In genomic region chr9:68981825-68982224, GRCh38 we compare ENCODE assay signal across 10 cellular contexts. TPM values are rescaled to one million over a fixed set of nuclear protein-coding genes. Genes with fewer than 3 reads are reported as not detected.
DNase-seq lines count a peak whose midpoint lies in the region; ATAC-seq and TF ChIP-seq lines count a peak whose summit lies in the region.
"Had no signal": no experiment of that assay in that cellular context is flagged by ENCODE, and none has a peak within 500 bp of the region (broad histone marks: within the 10 kb centered on the region; RNA-seq: fewer than 3 reads in every experiment).

No MANE protein-coding gene starts in this region.

- H3K27me3 Mint-ChIP-seq in progenitor cell of endocrine pancreas, result no peaks in the 10 kb centered on the region

- no peak for TF ChIP-seq POLR2A in esophagus squamous epithelium (IDR thresholded peaks at IDR 0.05)

- peaks cover 2% of the 10 kb centered on the region for H3K4me1 Mint-ChIP-seq in progenitor cell of endocrine pancreas (ENCODE audit: low read depth)

- no peaks in the 10 kb centered on the region for H3K9me3 ChIP-seq in esophagus squamous epithelium
- H3K9me3 ChIP-seq: A549, tibial artery had no signal

- no peak overlapping the region for H3K4me3 ChIP-seq in esophagus squamous epithelium
- H3K4me3 ChIP-seq: A549, tibial artery had no signal

- WGBS in esophagus squamous epithelium, 2 donors, result 44 to 48% methylated on average over 6 of the region's 6 CpGs

- no peak for TF ChIP-seq CTCF in progenitor cell of endocrine pancreas (IDR thresholded peaks at IDR 0.05; ENCODE audit: unreplicated experiment)
- TF ChIP-seq CTCF in esophagus squamous epithelium (IDR thresholded peaks at IDR 0.05), result no peak

- ATAC-seq in HG02870 (IDR thresholded peaks at IDR 0.05; ENCODE audit: unreplicated experiment), result peak; percentile 67
- ATAC-seq: A549 had no signal

- no peak overlapping the region for H3K27ac ChIP-seq in esophagus squamous epithelium
- H3K27ac ChIP-seq: A549, tibial artery had no signal

- no peaks in the 10 kb centered on the region for H3K9me3 Mint-ChIP-seq in progenitor cell of endocrine pancreas (ENCODE audit: low read depth)

- no peaks in the 10 kb centered on the region for H3K27me3 ChIP-seq in esophagus squamous epithelium
- H3K27me3 ChIP-seq: tibial artery had no signal

- H3K36me3 Mint-ChIP-seq in progenitor cell of endocrine pancreas (ENCODE audit: insufficient read depth), result no peaks in the 10 kb centered on the region

- H3K4me3 Mint-ChIP-seq in progenitor cell of endocrine pancreas (ENCODE audit: low read depth), result no peak overlapping the region

- intact Hi-C loops in esophagus squamous epithelium (cut with DNase I), result no loop called here

- DNase-seq in NCI-H2107 treated with DMSO at 0.1 percent for 48 hours (lab: John Stamatoyannopoulos, UW; ENCODE audit: unreplicated experiment), result peak; percentile 29
- no peak for DNase-seq in NCI-H2107 (lab: John Stamatoyannopoulos, UW)
- peak; percentile 92 for DNase-seq in NCI-H748 treated with DMSO at 0.1 percent for 48 hours (lab: John Stamatoyannopoulos, UW)
- no peak for DNase-seq in progenitor cell of endocrine pancreas (ENCODE audit: low spot score, unreplicated experiment)
- no peak for DNase-seq in esophagus squamous epithelium (lab: John Stamatoyannopoulos, UW)
- no peak for DNase-seq in DMS53 treated with DMSO at 0.1 percent for 48 hours (lab: John Stamatoyannopoulos, UW; ENCODE audit: unreplicated experiment)
- DNase-seq in mucosa of gallbladder (ENCODE audit: low spot score), result no peak
- DNase-seq: tibial artery had no signal

- H3K27ac Mint-ChIP-seq in progenitor cell of endocrine pancreas, result peak overlapping the region; percentile 39

- no peaks in the 10 kb centered on the region for H3K36me3 ChIP-seq in esophagus squamous epithelium
- H3K36me3 ChIP-seq: tibial artery had no signal

- no peaks in the 10 kb centered on the region for H3K4me1 ChIP-seq in esophagus squamous epithelium
- H3K4me1 ChIP-seq: A549 had no signal

RNA-seq across cellular contexts. Expression of gene PRKACG, which starts 32.1 kb away (rescaled TPM):
- total RNA-seq in progenitor cell of endocrine pancreas (not detected in 2 replicates), esophagus squamous epithelium (not detected), mucosa of gallbladder (not detected)

RNA-seq across cellular contexts. Expression of gene FXN, which starts 53.7 kb away (rescaled TPM):
- total RNA-seq in progenitor cell of endocrine pancreas (25.7 and 28.6 TPM in 2 replicates), esophagus squamous epithelium (1 to 10 TPM; 1.8 to 6.1 (median 3.9) TPM), mucosa of gallbladder (10.3 TPM)

Comparison
In these comparisons a context has a peak if more than half of its experiments do, and no peak if none do; other contexts are left out.
1. DNase-seq: peak in NCI-H2107 treated with DMSO at 0.1 percent for 48 hours (single experiment) and NCI-H748 treated with DMSO at 0.1 percent for 48 hours (single experiment); none in NCI-H2107 (single experiment), progenitor cell of endocrine pancreas (single experiment), esophagus squamous epithelium (single experiment), DMS53 treated with DMSO at 0.1 percent for 48 hours (single experiment) and mucosa of gallbladder (single experiment).